Comparison of ENCODE assay signal across 8 cellular contexts in genomic region chr2:219001577-219002394, GRCh38. TPM values are rescaled to one million over a fixed set of nuclear protein-coding genes. Genes with fewer than 3 reads are reported as not detected.
DNase-seq lines count a peak whose midpoint lies in the region; ATAC-seq and TF ChIP-seq lines count a peak whose summit lies in the region.

No MANE protein-coding gene starts in this region.

- no peaks in the 10 kb centered on the region for H3K36me3 ChIP-seq in NT2/D1 (ENCODE audit: insufficient read depth, insufficient read length, low read length)
- H3K36me3 ChIP-seq in gastrocnemius medialis, result no peaks in the 10 kb centered on the region

- H3K9ac ChIP-seq in NT2/D1 (ENCODE audit: insufficient read length, low read depth), result no peak overlapping the region

- peaks cover 70% of the 10 kb centered on the region for H3K27me3 Mint-ChIP-seq in activated CD4-positive, alpha-beta T cell treated with anti-CD3 and anti-CD28 coated beads for 36 hours
- peaks cover 74% of the 10 kb centered on the region for H3K27me3 Mint-ChIP-seq in activated CD4-positive, alpha-beta T cell treated with anti-CD3 and anti-CD28 coated beads, Interleukin-2, amount 10 ng/mL, durations not matched to agents 24 days and 14 days

- H3K4me1 ChIP-seq in NT2/D1 (ENCODE audit: insufficient read depth, insufficient read length) (peaks cover 37% of the 10 kb centered on the region), gastrocnemius medialis (peaks cover 0 to 15% of the 10 kb centered on the region in 2 donors)

- TF ChIP-seq POLR2A in gastrocnemius medialis (IDR thresholded peaks at IDR 0.05), result no peak

- POLR2A ChIA-PET in activated CD4-positive, alpha-beta T cell treated with anti-CD3 and anti-CD28 coated beads for 36 hours (lab: Charles Lee), result no interaction called here

- peak; percentile 80 for DNase-seq in activated CD4-positive, alpha-beta T cell treated with anti-CD3 and anti-CD28 coated beads for 36 hours
- no peak for DNase-seq in activated CD4-positive, alpha-beta T cell treated with anti-CD3 and anti-CD28 coated beads, Interleukin-2, amount 10 ng/mL, durations not matched to agents 24 days and 14 days
- DNase-seq in NT2/D1 (ENCODE audit: low read depth, low spot score) (no peak), gastrocnemius medialis (no peak), UCSD-AML1 (lab: John Stamatoyannopoulos, UW; ENCODE audit: unreplicated experiment) (no peak)
- DNase-seq in stimulated activated CD4-positive, alpha-beta T cell treated with anti-CD3 and anti-CD28 coated beads, Interleukin-4, amount 100 ng/mL, for 1 hour, result peak; percentile 51

- peaks cover 14% of the 10 kb centered on the region for H3K4me1 Mint-ChIP-seq in activated CD4-positive, alpha-beta T cell treated with anti-CD3 and anti-CD28 coated beads for 36 hours
- peaks cover 2% of the 10 kb centered on the region for H3K4me1 Mint-ChIP-seq in activated CD4-positive, alpha-beta T cell treated with anti-CD3 and anti-CD28 coated beads, Interleukin-2, amount 10 ng/mL, durations not matched to agents 24 days and 14 days

- in situ Hi-C loops in gastrocnemius medialis (cut with MboI; ENCODE audit: low sequenced_read_pairs in 4 of 4), result loop anchor here in 1 of 4 donors (25.0 kb wide), 1 partner anchor 311 kb away; the partner anchor contains the start of gene PTPRN

- peaks cover 94% of the 10 kb centered on the region for H3K27me3 ChIP-seq in NT2/D1 (ENCODE audit: insufficient read depth, insufficient read length)
- peaks cover 48 to 58% (median 50%) of the 10 kb centered on the region in 3 donors for H3K27me3 ChIP-seq in gastrocnemius medialis

- peak; percentile 70 for ATAC-seq in activated CD4-positive, alpha-beta T cell treated with anti-CD3 and anti-CD28 coated beads for 36 hours
- peak; percentile 83 for ATAC-seq in esophagus mucosa
- no peak for ATAC-seq in gastrocnemius medialis
- ATAC-seq in GM21423 (IDR thresholded peaks at IDR 0.05; ENCODE audit: unreplicated experiment), result no peak

- intact Hi-C loops in activated CD4-positive, alpha-beta T cell treated with anti-CD3 and anti-CD28 coated beads for 36 hours (cut with DNase I, micrococcal nuclease), result loop anchor here in 1 of 2 experiments (1.0 to 2.0 kb wide), 2 partner anchors 21 to 149 kb away; no protein-coding TSS in a partner anchor
- intact Hi-C loops in activated CD4-positive, alpha-beta T cell treated with anti-CD3 and anti-CD28 coated beads, Interleukin-2, amount 10 ng/mL, durations not matched to agents 24 days and 14 days (cut with micrococcal nuclease), result loop anchor here (2.0 kb wide), 2 partner anchors 21 to 57 kb away; no protein-coding TSS in a partner anchor
- intact Hi-C loops in gastrocnemius medialis (cut with DNase I; ENCODE audit: low total_unique reads), result no loop called here

- H3K4me3 ChIP-seq in NT2/D1 (ENCODE audit: insufficient read length, low read depth) (peak overlapping the region; percentile 18), gastrocnemius medialis (no peak overlapping the region)

- H3K27ac ChIP-seq in gastrocnemius medialis, result no peak overlapping the region

- no peaks in the 10 kb centered on the region for H3K36me3 Mint-ChIP-seq in activated CD4-positive, alpha-beta T cell treated with anti-CD3 and anti-CD28 coated beads for 36 hours (ENCODE audit: low read depth)
- H3K36me3 Mint-ChIP-seq in activated CD4-positive, alpha-beta T cell treated with anti-CD3 and anti-CD28 coated beads, Interleukin-2, amount 10 ng/mL, durations not matched to agents 24 days and 14 days (ENCODE audit: low read depth), result no peaks in the 10 kb centered on the region

- no peak overlapping the region for H3K4me3 Mint-ChIP-seq in activated CD4-positive, alpha-beta T cell treated with anti-CD3 and anti-CD28 coated beads for 36 hours
- no peak overlapping the region for H3K4me3 Mint-ChIP-seq in activated CD4-positive, alpha-beta T cell treated with anti-CD3 and anti-CD28 coated beads, Interleukin-2, amount 10 ng/mL, durations not matched to agents 24 days and 14 days

- CTCF ChIA-PET in activated CD4-positive, alpha-beta T cell treated with anti-CD3 and anti-CD28 coated beads for 36 hours (lab: Charles Lee), result interaction anchor here (0.5 to 1.5 kb wide), 11 partner anchors 11 to 600 kb away, joined by 3 to 6 read pairs (median 3); no protein-coding TSS in a partner anchor

- no peaks in the 10 kb centered on the region for H3K9me3 ChIP-seq in NT2/D1 (ENCODE audit: insufficient read depth, low read length)
- H3K9me3 ChIP-seq in gastrocnemius medialis, result no peaks in the 10 kb centered on the region

- no peak overlapping the region for H3K27ac Mint-ChIP-seq in activated CD4-positive, alpha-beta T cell treated with anti-CD3 and anti-CD28 coated beads for 36 hours
- H3K27ac Mint-ChIP-seq in activated CD4-positive, alpha-beta T cell treated with anti-CD3 and anti-CD28 coated beads, Interleukin-2, amount 10 ng/mL, durations not matched to agents 24 days and 14 days, result no peak overlapping the region

- H3K9me3 Mint-ChIP-seq in activated CD4-positive, alpha-beta T cell treated with anti-CD3 and anti-CD28 coated beads for 36 hours (ENCODE audit: low read depth), result no peaks in the 10 kb centered on the region
- H3K9me3 Mint-ChIP-seq in activated CD4-positive, alpha-beta T cell treated with anti-CD3 and anti-CD28 coated beads, Interleukin-2, amount 10 ng/mL, durations not matched to agents 24 days and 14 days, result no peaks in the 10 kb centered on the region

- TF ChIP-seq CTCF in gastrocnemius medialis (IDR thresholded peaks at IDR 0.05 in 4 of 5, conservative IDR thresholded peaks at IDR 0.05 in 1 of 5), result no peak

RNA-seq across cellular contexts. Expression of gene CRYBA2, which starts 8.6 kb away (rescaled TPM):
- not detected for total RNA-seq in activated CD4-positive, alpha-beta T cell treated with anti-CD3 and anti-CD28 coated beads for 36 hours
- not detected in 2 replicates for total RNA-seq in activated CD4-positive, alpha-beta T cell treated with anti-CD3 and anti-CD28 coated beads, Interleukin-2, amount 10 ng/mL, durations not matched to agents 24 days and 14 days
- total RNA-seq in esophagus mucosa (not detected), gastrocnemius medialis (not detected)

RNA-seq across cellular contexts. Expression of gene FEV, which starts 16.8 kb away (rescaled TPM):
- not detected for total RNA-seq in activated CD4-positive, alpha-beta T cell treated with anti-CD3 and anti-CD28 coated beads for 36 hours
- total RNA-seq in activated CD4-positive, alpha-beta T cell treated with anti-CD3 and anti-CD28 coated beads, Interleukin-2, amount 10 ng/mL, durations not matched to agents 24 days and 14 days, result not detected in 2 replicates
- total RNA-seq in esophagus mucosa, result not detected
- total RNA-seq in gastrocnemius medialis, result not detected

RNA-seq across cellular contexts. Expression of gene CFAP65, which starts 39.5 kb away (rescaled TPM):
- not detected for total RNA-seq in activated CD4-positive, alpha-beta T cell treated with anti-CD3 and anti-CD28 coated beads for 36 hours
- total RNA-seq in activated CD4-positive, alpha-beta T cell treated with anti-CD3 and anti-CD28 coated beads, Interleukin-2, amount 10 ng/mL, durations not matched to agents 24 days and 14 days, result not detected in 2 replicates
- total RNA-seq in esophagus mucosa (not detected), gastrocnemius medialis (under 1 TPM in 1 of 4 donors, not detected in 3; 0.09 TPM)

RNA-seq across cellular contexts. Expression of gene CDK5R2, which starts 42.3 kb away (rescaled TPM):
- not detected for total RNA-seq in activated CD4-positive, alpha-beta T cell treated with anti-CD3 and anti-CD28 coated beads for 36 hours
- total RNA-seq in activated CD4-positive, alpha-beta T cell treated with anti-CD3 and anti-CD28 coated beads, Interleukin-2, amount 10 ng/mL, durations not matched to agents 24 days and 14 days, result not detected in 2 replicates
- total RNA-seq in esophagus mucosa (not detected), gastrocnemius medialis (not detected)

RNA-seq across cellular contexts. Expression of gene IHH, which starts 58.9 kb away (rescaled TPM):
- under 1 TPM in 1 of 2 experiments, not detected in 1; 0.12 TPM for total RNA-seq in activated CD4-positive, alpha-beta T cell treated with anti-CD3 and anti-CD28 coated beads for 36 hours
- not detected in 2 replicates for total RNA-seq in activated CD4-positive, alpha-beta T cell treated with anti-CD3 and anti-CD28 coated beads, Interleukin-2, amount 10 ng/mL, durations not matched to agents 24 days and 14 days
- 0.08 TPM for total RNA-seq in esophagus mucosa
- under 1 TPM in 1 of 4 donors, not detected in 3; 0.27 TPM for total RNA-seq in gastrocnemius medialis

Comparison
In these comparisons a context has a peak if more than half of its experiments do, and no peak if none do; other contexts are left out.
1. DNase-seq: peak in activated CD4-positive, alpha-beta T cell treated with anti-CD3 and anti-CD28 coated beads for 36 hours (single experiment) and stimulated activated CD4-positive, alpha-beta T cell treated with anti-CD3 and anti-CD28 coated beads, Interleukin-4, amount 100 ng/mL, for 1 hour (single experiment); none in activated CD4-positive, alpha-beta T cell treated with anti-CD3 and anti-CD28 coated beads, Interleukin-2, amount 10 ng/mL, durations not matched to agents 24 days and 14 days (single experiment), NT2/D1 (single experiment), gastrocnemius medialis (0 of 2) and UCSD-AML1 (single experiment).
2. ATAC-seq: peak in activated CD4-positive, alpha-beta T cell treated with anti-CD3 and anti-CD28 coated beads for 36 hours (single experiment) and esophagus mucosa (single experiment); none in gastrocnemius medialis (0 of 2) and GM21423 (single experiment).